Comparison of ENCODE assay signal across 2 cellular contexts in genomic region chr16:739560-740458, GRCh38.
TF ChIP-seq lines count a peak whose summit lies in the region.

No MANE protein-coding gene starts in this region.

TF ChIP-seq in HCT116, 20 proteins besides CTCF, POLR2A, EP300 and RAD21 (continued from another document):
- TF ChIP-seq TCF7L2 (IDR thresholded peaks at IDR 0.05; ENCODE audit: borderline replicate concordance, extremely low read depth, insufficient read depth, insufficient read length) (no peak), POLR2AphosphoS5 (IDR thresholded peaks at IDR 0.05; ENCODE audit: low read depth, low read length) (no peak), ZNF274 (IDR thresholded peaks at IDR 0.05; ENCODE audit: low read depth, low read length) (no peak), YY1 (IDR thresholded peaks at IDR 0.05; ENCODE audit: extremely low read depth, insufficient replicate concordance, low read depth, low read length) (no peak)
- TF ChIP-seq, protein P1, sequence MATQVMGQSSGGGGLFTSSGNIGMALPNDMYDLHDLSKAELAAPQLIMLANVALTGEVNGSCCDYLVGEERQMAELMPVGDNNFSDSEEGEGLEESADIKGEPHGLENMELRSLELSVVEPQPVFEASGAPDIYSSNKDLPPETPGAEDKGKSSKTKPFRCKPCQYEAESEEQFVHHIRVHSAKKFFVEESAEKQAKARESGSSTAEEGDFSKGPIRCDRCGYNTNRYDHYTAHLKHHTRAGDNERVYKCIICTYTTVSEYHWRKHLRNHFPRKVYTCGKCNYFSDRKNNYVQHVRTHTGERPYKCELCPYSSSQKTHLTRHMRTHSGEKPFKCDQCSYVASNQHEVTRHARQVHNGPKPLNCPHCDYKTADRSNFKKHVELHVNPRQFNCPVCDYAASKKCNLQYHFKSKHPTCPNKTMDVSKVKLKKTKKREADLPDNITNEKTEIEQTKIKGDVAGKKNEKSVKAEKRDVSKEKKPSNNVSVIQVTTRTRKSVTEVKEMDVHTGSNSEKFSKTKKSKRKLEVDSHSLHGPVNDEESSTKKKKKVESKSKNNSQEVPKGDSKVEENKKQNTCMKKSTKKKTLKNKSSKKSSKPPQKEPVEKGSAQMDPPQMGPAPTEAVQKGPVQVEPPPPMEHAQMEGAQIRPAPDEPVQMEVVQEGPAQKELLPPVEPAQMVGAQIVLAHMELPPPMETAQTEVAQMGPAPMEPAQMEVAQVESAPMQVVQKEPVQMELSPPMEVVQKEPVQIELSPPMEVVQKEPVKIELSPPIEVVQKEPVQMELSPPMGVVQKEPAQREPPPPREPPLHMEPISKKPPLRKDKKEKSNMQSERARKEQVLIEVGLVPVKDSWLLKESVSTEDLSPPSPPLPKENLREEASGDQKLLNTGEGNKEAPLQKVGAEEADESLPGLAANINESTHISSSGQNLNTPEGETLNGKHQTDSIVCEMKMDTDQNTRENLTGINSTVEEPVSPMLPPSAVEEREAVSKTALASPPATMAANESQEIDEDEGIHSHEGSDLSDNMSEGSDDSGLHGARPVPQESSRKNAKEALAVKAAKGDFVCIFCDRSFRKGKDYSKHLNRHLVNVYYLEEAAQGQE (IDR thresholded peaks at IDR 0.05; ENCODE audit: low read depth), result no peak
- TF ChIP-seq, protein P2, sequence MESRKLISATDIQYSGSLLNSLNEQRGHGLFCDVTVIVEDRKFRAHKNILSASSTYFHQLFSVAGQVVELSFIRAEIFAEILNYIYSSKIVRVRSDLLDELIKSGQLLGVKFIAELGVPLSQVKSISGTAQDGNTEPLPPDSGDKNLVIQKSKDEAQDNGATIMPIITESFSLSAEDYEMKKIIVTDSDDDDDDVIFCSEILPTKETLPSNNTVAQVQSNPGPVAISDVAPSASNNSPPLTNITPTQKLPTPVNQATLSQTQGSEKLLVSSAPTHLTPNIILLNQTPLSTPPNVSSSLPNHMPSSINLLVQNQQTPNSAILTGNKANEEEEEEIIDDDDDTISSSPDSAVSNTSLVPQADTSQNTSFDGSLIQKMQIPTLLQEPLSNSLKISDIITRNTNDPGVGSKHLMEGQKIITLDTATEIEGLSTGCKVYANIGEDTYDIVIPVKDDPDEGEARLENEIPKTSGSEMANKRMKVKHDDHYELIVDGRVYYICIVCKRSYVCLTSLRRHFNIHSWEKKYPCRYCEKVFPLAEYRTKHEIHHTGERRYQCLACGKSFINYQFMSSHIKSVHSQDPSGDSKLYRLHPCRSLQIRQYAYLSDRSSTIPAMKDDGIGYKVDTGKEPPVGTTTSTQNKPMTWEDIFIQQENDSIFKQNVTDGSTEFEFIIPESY (IDR thresholded peaks at IDR 0.05; ENCODE audit: extremely low read depth, insufficient replicate concordance, low read length), result no peak

TF ChIP-seq in WTC11, 78 proteins besides CTCF, POLR2A, EP300 and RAD21 (continued from another document):
- TF ChIP-seq, protein P3, sequence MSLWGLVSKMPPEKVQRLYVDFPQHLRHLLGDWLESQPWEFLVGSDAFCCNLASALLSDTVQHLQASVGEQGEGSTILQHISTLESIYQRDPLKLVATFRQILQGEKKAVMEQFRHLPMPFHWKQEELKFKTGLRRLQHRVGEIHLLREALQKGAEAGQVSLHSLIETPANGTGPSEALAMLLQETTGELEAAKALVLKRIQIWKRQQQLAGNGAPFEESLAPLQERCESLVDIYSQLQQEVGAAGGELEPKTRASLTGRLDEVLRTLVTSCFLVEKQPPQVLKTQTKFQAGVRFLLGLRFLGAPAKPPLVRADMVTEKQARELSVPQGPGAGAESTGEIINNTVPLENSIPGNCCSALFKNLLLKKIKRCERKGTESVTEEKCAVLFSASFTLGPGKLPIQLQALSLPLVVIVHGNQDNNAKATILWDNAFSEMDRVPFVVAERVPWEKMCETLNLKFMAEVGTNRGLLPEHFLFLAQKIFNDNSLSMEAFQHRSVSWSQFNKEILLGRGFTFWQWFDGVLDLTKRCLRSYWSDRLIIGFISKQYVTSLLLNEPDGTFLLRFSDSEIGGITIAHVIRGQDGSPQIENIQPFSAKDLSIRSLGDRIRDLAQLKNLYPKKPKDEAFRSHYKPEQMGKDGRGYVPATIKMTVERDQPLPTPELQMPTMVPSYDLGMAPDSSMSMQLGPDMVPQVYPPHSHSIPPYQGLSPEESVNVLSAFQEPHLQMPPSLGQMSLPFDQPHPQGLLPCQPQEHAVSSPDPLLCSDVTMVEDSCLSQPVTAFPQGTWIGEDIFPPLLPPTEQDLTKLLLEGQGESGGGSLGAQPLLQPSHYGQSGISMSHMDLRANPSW (CRISPR knock-in tag; conservative IDR thresholded peaks at IDR 0.05; ENCODE audit: low read depth), result no peak
- TF ChIP-seq, protein P4, sequence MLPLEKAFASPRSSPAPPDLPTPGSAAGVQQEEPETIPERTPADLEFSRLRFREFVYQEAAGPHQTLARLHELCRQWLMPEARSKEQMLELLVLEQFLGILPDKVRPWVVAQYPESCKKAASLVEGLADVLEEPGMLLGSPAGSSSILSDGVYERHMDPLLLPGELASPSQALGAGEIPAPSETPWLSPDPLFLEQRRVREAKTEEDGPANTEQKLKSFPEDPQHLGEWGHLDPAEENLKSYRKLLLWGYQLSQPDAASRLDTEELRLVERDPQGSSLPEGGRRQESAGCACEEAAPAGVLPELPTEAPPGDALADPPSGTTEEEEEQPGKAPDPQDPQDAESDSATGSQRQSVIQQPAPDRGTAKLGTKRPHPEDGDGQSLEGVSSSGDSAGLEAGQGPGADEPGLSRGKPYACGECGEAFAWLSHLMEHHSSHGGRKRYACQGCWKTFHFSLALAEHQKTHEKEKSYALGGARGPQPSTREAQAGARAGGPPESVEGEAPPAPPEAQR (CRISPR knock-in tag; IDR thresholded peaks at IDR 0.05), result no peak
- TF ChIP-seq ZNF416 (CRISPR knock-in tag; IDR thresholded peaks at IDR 0.05), result no peak
- no peak for TF ChIP-seq CREB1 (CRISPR knock-in tag; IDR thresholded peaks at IDR 0.05)
- TF ChIP-seq USF2 (CRISPR knock-in tag; IDR thresholded peaks at IDR 0.05), result no peak
- TF ChIP-seq, protein P5, sequence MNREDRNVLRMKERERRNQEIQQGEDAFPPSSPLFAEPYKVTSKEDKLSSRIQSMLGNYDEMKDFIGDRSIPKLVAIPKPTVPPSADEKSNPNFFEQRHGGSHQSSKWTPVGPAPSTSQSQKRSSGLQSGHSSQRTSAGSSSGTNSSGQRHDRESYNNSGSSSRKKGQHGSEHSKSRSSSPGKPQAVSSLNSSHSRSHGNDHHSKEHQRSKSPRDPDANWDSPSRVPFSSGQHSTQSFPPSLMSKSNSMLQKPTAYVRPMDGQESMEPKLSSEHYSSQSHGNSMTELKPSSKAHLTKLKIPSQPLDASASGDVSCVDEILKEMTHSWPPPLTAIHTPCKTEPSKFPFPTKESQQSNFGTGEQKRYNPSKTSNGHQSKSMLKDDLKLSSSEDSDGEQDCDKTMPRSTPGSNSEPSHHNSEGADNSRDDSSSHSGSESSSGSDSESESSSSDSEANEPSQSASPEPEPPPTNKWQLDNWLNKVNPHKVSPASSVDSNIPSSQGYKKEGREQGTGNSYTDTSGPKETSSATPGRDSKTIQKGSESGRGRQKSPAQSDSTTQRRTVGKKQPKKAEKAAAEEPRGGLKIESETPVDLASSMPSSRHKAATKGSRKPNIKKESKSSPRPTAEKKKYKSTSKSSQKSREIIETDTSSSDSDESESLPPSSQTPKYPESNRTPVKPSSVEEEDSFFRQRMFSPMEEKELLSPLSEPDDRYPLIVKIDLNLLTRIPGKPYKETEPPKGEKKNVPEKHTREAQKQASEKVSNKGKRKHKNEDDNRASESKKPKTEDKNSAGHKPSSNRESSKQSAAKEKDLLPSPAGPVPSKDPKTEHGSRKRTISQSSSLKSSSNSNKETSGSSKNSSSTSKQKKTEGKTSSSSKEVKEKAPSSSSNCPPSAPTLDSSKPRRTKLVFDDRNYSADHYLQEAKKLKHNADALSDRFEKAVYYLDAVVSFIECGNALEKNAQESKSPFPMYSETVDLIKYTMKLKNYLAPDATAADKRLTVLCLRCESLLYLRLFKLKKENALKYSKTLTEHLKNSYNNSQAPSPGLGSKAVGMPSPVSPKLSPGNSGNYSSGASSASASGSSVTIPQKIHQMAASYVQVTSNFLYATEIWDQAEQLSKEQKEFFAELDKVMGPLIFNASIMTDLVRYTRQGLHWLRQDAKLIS (CRISPR knock-in tag; IDR thresholded peaks at IDR 0.05; ENCODE audit: borderline replicate concordance), result no peak
- no peak for TF ChIP-seq FOXJ3 (CRISPR knock-in tag; IDR thresholded peaks at IDR 0.05; ENCODE audit: borderline replicate concordance)
- TF ChIP-seq FOXK1 (CRISPR knock-in tag; IDR thresholded peaks at IDR 0.05), result no peak
- TF ChIP-seq, protein P6, sequence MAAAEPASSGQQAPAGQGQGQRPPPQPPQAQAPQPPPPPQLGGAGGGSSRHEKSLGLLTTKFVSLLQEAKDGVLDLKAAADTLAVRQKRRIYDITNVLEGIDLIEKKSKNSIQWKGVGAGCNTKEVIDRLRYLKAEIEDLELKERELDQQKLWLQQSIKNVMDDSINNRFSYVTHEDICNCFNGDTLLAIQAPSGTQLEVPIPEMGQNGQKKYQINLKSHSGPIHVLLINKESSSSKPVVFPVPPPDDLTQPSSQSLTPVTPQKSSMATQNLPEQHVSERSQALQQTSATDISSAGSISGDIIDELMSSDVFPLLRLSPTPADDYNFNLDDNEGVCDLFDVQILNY (CRISPR knock-in tag; IDR thresholded peaks at IDR 0.05), result no peak
- TF ChIP-seq, protein P7, sequence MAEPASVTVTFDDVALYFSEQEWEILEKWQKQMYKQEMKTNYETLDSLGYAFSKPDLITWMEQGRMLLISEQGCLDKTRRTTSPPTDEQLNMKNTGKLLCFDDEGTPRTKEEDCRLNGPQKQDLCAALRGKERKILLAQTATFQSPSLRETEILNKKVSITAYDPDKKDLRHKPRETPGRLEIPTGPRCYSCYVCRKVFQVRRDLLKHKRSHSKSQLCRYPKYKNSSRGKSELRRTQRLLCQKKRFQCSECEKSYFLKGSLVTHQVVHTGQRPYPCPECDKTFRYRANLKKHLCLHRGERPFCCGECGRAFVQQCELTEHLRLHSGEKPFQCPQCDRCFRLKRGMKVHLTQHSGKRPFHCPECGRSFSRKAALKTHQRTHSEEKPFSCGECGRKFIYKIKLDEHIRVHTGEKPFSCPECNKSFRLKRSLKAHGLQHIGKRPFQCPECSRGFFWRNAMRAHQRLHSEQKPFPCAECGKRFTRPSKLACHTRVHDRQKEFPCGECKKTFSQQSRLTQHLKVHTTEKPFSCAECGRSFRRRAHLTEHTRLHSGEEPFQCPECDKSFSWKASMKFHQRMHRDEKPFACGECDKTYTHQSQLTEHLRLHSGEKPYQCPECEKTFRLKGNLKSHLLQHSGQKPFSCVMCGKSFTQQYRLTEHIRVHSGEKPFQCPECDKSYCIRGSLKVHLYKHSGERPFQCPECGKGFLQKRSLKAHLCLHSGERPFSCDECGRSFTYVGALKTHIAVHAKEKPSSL (CRISPR knock-in tag; conservative IDR thresholded peaks at IDR 0.05), result no peak
- TF ChIP-seq ZNF138 (CRISPR knock-in tag; conservative IDR thresholded peaks at IDR 0.05), result no peak
- TF ChIP-seq CBFB (CRISPR knock-in tag; IDR thresholded peaks at IDR 0.05; ENCODE audit: low read depth), result no peak
- no peak for TF ChIP-seq NR3C1 (CRISPR knock-in tag; conservative IDR thresholded peaks at IDR 0.05; ENCODE audit: low read depth)
